ENCODE assay signal across 16 cellular contexts in genomic region chr2:12116228-12116750, GRCh38.
DNase-seq lines count a peak whose midpoint lies in the region; ATAC-seq and TF ChIP-seq lines count a peak whose summit lies in the region.
"Had no signal": no experiment of that assay in that cellular context is flagged by ENCODE, and none has a peak within 500 bp of the region (broad histone marks: within the 10 kb centered on the region; RNA-seq: fewer than 3 reads in every experiment).

No MANE protein-coding gene starts in this region.

- no peaks in the 10 kb centered on the region for H3K36me3 Mint-ChIP-seq in stimulated activated memory B cell treated with anti-CD40 and anti-IgM and Interleukin-4, amounts not matched to agents 10 μg/mL and 1 μg/mL and 100 μg/mL, for 72 hours
- H3K36me3 Mint-ChIP-seq: brain had no signal

- H3K4me1 ChIP-seq in sigmoid colon, result no peaks in the 10 kb centered on the region
- H3K4me1 ChIP-seq: vagina had no signal

- peak overlapping the region; percentile 66 for H3K27ac Mint-ChIP-seq in stimulated activated memory B cell treated with anti-CD40 and anti-IgM and Interleukin-4, amounts not matched to agents 10 μg/mL and 1 μg/mL and 100 μg/mL, for 72 hours
- H3K27ac Mint-ChIP-seq: activated T-cell treated with anti-CD3 and anti-CD28 coated beads, Interleukin-2, amount 50 U/mL, for 72 hours; brain had no signal

- TF ChIP-seq POLR2A in sigmoid colon (IDR thresholded peaks at IDR 0.05), result no peak

- 73 to 78% methylated on average over 7 of the region's 7 CpGs for WGBS in sigmoid colon, 2 donors

- no peaks in the 10 kb centered on the region for H3K9me3 Mint-ChIP-seq in stimulated activated memory B cell treated with anti-CD40 and anti-IgM and Interleukin-4, amounts not matched to agents 10 μg/mL and 1 μg/mL and 100 μg/mL, for 72 hours
- H3K9me3 Mint-ChIP-seq: activated T-cell treated with anti-CD3 and anti-CD28 coated beads, Interleukin-2, amount 50 U/mL, for 72 hours had no signal

- H3K27ac ChIP-seq in sigmoid colon, result no peak overlapping the region
- H3K27ac ChIP-seq: epithelial cell of prostate, skin epidermis, vagina had no signal

- H3K4me3 ChIP-seq in sigmoid colon, result no peak overlapping the region
- H3K4me3 ChIP-seq: skin epidermis, vagina had no signal

- H3K36me3 ChIP-seq in sigmoid colon, result no peaks in the 10 kb centered on the region
- H3K36me3 ChIP-seq: vagina had no signal

- no peak for TF ChIP-seq EP300 in sigmoid colon (IDR thresholded peaks at IDR 0.05)

- H3K9me3 ChIP-seq in sigmoid colon, result no peaks in the 10 kb centered on the region
- H3K9me3 ChIP-seq: vagina had no signal

- H3K4me3 Mint-ChIP-seq in stimulated activated memory B cell treated with anti-CD40 and anti-IgM and Interleukin-4, amounts not matched to agents 10 μg/mL and 1 μg/mL and 100 μg/mL, for 72 hours, result peak overlapping the region; percentile 34
- H3K4me3 Mint-ChIP-seq: activated T-cell treated with anti-CD3 and anti-CD28 coated beads, Interleukin-2, amount 50 U/mL, for 72 hours; brain had no signal

- H3K27me3 ChIP-seq in sigmoid colon, result no peaks in the 10 kb centered on the region
- H3K27me3 ChIP-seq: vagina had no signal

- TF ChIP-seq CTCF in sigmoid colon (IDR thresholded peaks at IDR 0.05), result no peak

- ATAC-seq in HG02678 (IDR thresholded peaks at IDR 0.05; ENCODE audit: unreplicated experiment), result peak; percentile 71
- peak; percentile 73 for ATAC-seq in HG03565 (IDR thresholded peaks at IDR 0.05; ENCODE audit: unreplicated experiment)
- ATAC-seq in stimulated activated memory B cell treated with anti-CD40 and anti-IgM and Interleukin-4, amounts not matched to agents 10 μg/mL and 1 μg/mL and 100 μg/mL, for 72 hours, result peak; percentile 94
- ATAC-seq: activated T-cell treated with anti-CD3 and anti-CD28 coated beads, Interleukin-2, amount 50 U/mL, for 72 hours; PC-3 had no signal

- peaks cover 38% of the 10 kb centered on the region for H3K4me1 Mint-ChIP-seq in stimulated activated memory B cell treated with anti-CD40 and anti-IgM and Interleukin-4, amounts not matched to agents 10 μg/mL and 1 μg/mL and 100 μg/mL, for 72 hours

- intact Hi-C loops in sigmoid colon (cut with DNase I), result no loop called here

- no peaks in the 10 kb centered on the region for H3K27me3 Mint-ChIP-seq in stimulated activated memory B cell treated with anti-CD40 and anti-IgM and Interleukin-4, amounts not matched to agents 10 μg/mL and 1 μg/mL and 100 μg/mL, for 72 hours
- H3K27me3 Mint-ChIP-seq: brain had no signal

- DNase-seq in NCI-H82 (lab: John Stamatoyannopoulos, UW), result peak; percentile 12
- DNase-seq in NCI-H82 treated with DMSO at 0.1 percent for 48 hours (lab: John Stamatoyannopoulos, UW; ENCODE audit: unreplicated experiment), result no peak
- no peak for DNase-seq in sigmoid colon
- no peak for DNase-seq in COR-L47 (lab: John Stamatoyannopoulos, UW)
- DNase-seq in SKM-1 treated with dmso at 0.1 percent for 144 hours (lab: John Stamatoyannopoulos, UW; ENCODE audit: unreplicated experiment), result no peak
- DNase-seq: activated T-cell treated with anti-CD3 and anti-CD28 coated beads, Interleukin-2, amount 50 U/mL, for 72 hours; DMS53; NCI-H1105; PC-3 had no signal
